Comparison of ENCODE assay signal across 23 cellular contexts in the genomic region with DNA sequence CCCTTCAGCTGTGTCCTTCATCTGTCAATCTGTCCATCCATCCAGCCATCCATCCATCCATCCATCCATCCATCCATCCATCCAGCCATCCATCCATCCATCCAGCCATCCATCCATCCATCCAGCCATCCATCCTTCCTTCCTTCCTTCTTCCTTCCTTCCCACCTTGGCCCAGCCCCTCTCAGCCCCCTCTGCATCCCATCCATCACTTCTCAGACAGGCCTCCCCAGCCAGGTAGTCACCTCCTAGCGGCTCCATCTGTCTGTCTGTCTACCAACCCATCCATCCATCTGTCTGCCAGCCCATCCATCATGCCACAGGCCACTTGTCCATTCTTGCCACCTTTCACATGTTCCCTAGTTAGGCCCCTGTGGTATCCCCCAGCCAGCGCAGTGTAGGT. TPM values are rescaled to one million over a fixed set of nuclear protein-coding genes. Genes with fewer than 3 reads are reported as not detected.
A peak's percentile ranks its signal among the peaks of the same experiment; 100 is the strongest.
DNase-seq lines count a peak whose midpoint lies in the region; ATAC-seq, FAIRE-seq and TF ChIP-seq lines count a peak whose summit lies in the region.
"Had no signal": no experiment of that assay in that cellular context is flagged by ENCODE, and none has a peak within 500 bp of the region (broad histone marks: within the 10 kb centered on the region; RNA-seq: fewer than 3 reads in every experiment).

No MANE protein-coding gene starts in this region.

- H3K4me3 ChIP-seq in A549: no peak overlapping the region
- H3K4me3 ChIP-seq in small intestine (ENCODE audit: low read depth in 1 of 2, low read length in 2 of 2): no peak overlapping the region
- H3K4me3 ChIP-seq: BLaER1 treated with 17β-estradiol and CSF1 and Interleukin-3, amounts not matched to agents 10 nM and 100 nM; HAP-1; heart left ventricle had no signal

- POLR2A ChIA-PET in A549 (lab: Yijun Ruan, JAX): interaction anchor here (0.7 kb wide), 1 partner anchor 14 kb away, joined by 3 read pairs; no protein-coding TSS in a partner anchor

- H3K4me2 ChIP-seq in A549: peak overlapping the region; percentile 95; the same call in 2 of the 3 replicates
- H3K4me2 ChIP-seq: SK-N-SH had no signal

- 0% methylated on average over 1 of the region's 2 CpGs for WGBS in A549 (ENCODE audit: missing lambda C conversion rate)
- WGBS in small intestine, 3 donors: 48 to 93% (median 50%) methylated on average over 2 of the region's 2 CpGs

- H3K9me3 ChIP-seq in A549 (no peaks in the 10 kb centered on the region), small intestine (ENCODE audit: control insufficient read depth, low read depth) (no peaks in the 10 kb centered on the region)
- H3K9me3 ChIP-seq: BLaER1 treated with 17β-estradiol and CSF1 and Interleukin-3, amounts not matched to agents 10 nM and 100 nM; HAP-1; heart left ventricle; SK-N-SH had no signal

- no peaks in the 10 kb centered on the region for H3K27me3 ChIP-seq in small intestine (ENCODE audit: control insufficient read depth in 2 of 2, insufficient read depth in 2 of 2, low read length in 2 of 2)

- H3K27ac Mint-ChIP-seq in Calu3 (ENCODE audit: unreplicated experiment) (peak overlapping the region; percentile 90), nephron (peak overlapping the region in 2 of 3 experiments; percentile 2 to 55)
- H3K27ac Mint-ChIP-seq in central memory CD8-positive, alpha-beta T cell (ENCODE audit: low read depth): peak overlapping the region; percentile 69
- H3K27ac Mint-ChIP-seq: activated naive CD8-positive, alpha-beta T cell treated with anti-CD3 and anti-CD28 coated beads, Interleukin-2, amount 50 U/mL, for 24 hours; memory B cell; T-helper 2 cell treated with Interferon-gamma antibody and Interleukin-4, amounts not matched to agents 5 μg/mL and 100 μg/mL, for 36 hours had no signal

- H3K36me3 Mint-ChIP-seq in Calu3 (ENCODE audit: insufficient read depth, unreplicated experiment) (peaks cover 31% of the 10 kb centered on the region), nephron (ENCODE audit: low read depth) (no peaks in the 10 kb centered on the region)
- peaks cover 5% of the 10 kb centered on the region for H3K36me3 Mint-ChIP-seq in central memory CD8-positive, alpha-beta T cell (ENCODE audit: insufficient read depth)
- H3K36me3 Mint-ChIP-seq: memory B cell had no signal

- FAIRE-seq in A549 (lab: Jason Lieb, UNC): no peak
- FAIRE-seq in small intestine (lab: Jason Lieb, UNC): no peak
- FAIRE-seq: HepG2 had no signal

- no peak for TF ChIP-seq EP300 in A549 (IDR thresholded peaks at IDR 0.05)

- H3K4me1 Mint-ChIP-seq in Calu3 (ENCODE audit: low read depth, unreplicated experiment) (peaks cover 52% of the 10 kb centered on the region), nephron (peaks cover 22% of the 10 kb centered on the region)
- H3K4me1 Mint-ChIP-seq in central memory CD8-positive, alpha-beta T cell: peaks cover 56% of the 10 kb centered on the region

- H3K4me1 ChIP-seq in A549 (peaks cover 80% of the 10 kb centered on the region), small intestine (ENCODE audit: control insufficient read depth in 2 of 2, insufficient read depth in 1 of 2, low read depth in 1 of 2, low read length in 1 of 2) (peaks cover 5 to 7% of the 10 kb centered on the region in 2 donors)

- DNase-seq in A549 (ENCODE audit: low read depth in 1 of 2, low spot score in 1 of 2) (no peak), Calu3 (no peak), small intestine (no peak), midbrain (lab: John Stamatoyannopoulos, UW) (no peak)
- DNase-seq in central memory CD8-positive, alpha-beta T cell (ENCODE audit: low spot score in 2 of 2): no peak
- no peak for DNase-seq in activated naive CD4-positive, alpha-beta T cell treated with anti-CD3 and anti-CD28 coated beads, Interleukin-2, amount 50 U/mL, for 16 hours
- DNase-seq: activated naive CD8-positive, alpha-beta T cell treated with anti-CD3 and anti-CD28 coated beads, Interleukin-2, amount 50 U/mL, for 24 hours; heart left ventricle; NCI-H1048; NCI-H1694 treated with DMSO at 0.1 percent for 48 hours; NCI-H526 treated with DMSO at 0.1 percent for 48 hours; SK-N-SH; stimulated activated CD8-positive, alpha-beta memory T cell treated with anti-CD3 and anti-CD28 coated beads, Interleukin-4, amount 100 ng/mL, for 48 hours; substantia nigra had no signal

- H3K4me3 Mint-ChIP-seq in Calu3 (ENCODE audit: low read depth, unreplicated experiment): no peak overlapping the region
- H3K4me3 Mint-ChIP-seq in central memory CD8-positive, alpha-beta T cell: no peak overlapping the region
- H3K4me3 Mint-ChIP-seq in nephron: peak overlapping the region; percentile 58 to 75 (median 69)
- H3K4me3 Mint-ChIP-seq: memory B cell; T-helper 2 cell treated with Interferon-gamma antibody and Interleukin-4, amounts not matched to agents 5 μg/mL and 100 μg/mL, for 36 hours had no signal

- no peak for TF ChIP-seq POLR2A in A549 (IDR thresholded peaks at IDR 0.05; ENCODE audit: low read length)

- H3K9me3 Mint-ChIP-seq in Calu3 (ENCODE audit: low read depth, unreplicated experiment) (no peaks in the 10 kb centered on the region), nephron (no peaks in the 10 kb centered on the region)
- H3K9me3 Mint-ChIP-seq in central memory CD8-positive, alpha-beta T cell: no peaks in the 10 kb centered on the region
- H3K9me3 Mint-ChIP-seq: activated naive CD8-positive, alpha-beta T cell treated with anti-CD3 and anti-CD28 coated beads, Interleukin-2, amount 50 U/mL, for 24 hours; memory B cell; T-helper 2 cell treated with Interferon-gamma antibody and Interleukin-4, amounts not matched to agents 5 μg/mL and 100 μg/mL, for 36 hours had no signal

- no peak for TF ChIP-seq RAD21 in A549 (conservative IDR thresholded peaks at IDR 0.05 in 1 of 2, IDR thresholded peaks at IDR 0.05 in 1 of 2)

- H3K36me3 ChIP-seq in small intestine (ENCODE audit: control insufficient read depth in 2 of 2, insufficient read depth in 2 of 2, low read length in 2 of 2): no peaks in the 10 kb centered on the region
- H3K36me3 ChIP-seq: BLaER1 treated with 17β-estradiol and CSF1 and Interleukin-3, amounts not matched to agents 10 nM and 100 nM; HAP-1; heart left ventricle had no signal

- TF ChIP-seq CTCF in A549 (IDR thresholded peaks at IDR 0.05) (no peak), Calu3 (IDR thresholded peaks at IDR 0.05; ENCODE audit: unreplicated experiment) (no peak), nephron (IDR thresholded peaks at IDR 0.05; ENCODE audit: unreplicated experiment in 3 of 3) (no peak)

- no peak for ATAC-seq in A549
- ATAC-seq in central memory CD8-positive, alpha-beta T cell (replicated peaks; ENCODE audit: extremely low read depth, poor library complexity, severe bottlenecking): no peak
- no peak for ATAC-seq in HG03196 (IDR thresholded peaks at IDR 0.05; ENCODE audit: unreplicated experiment)
- ATAC-seq: activated naive CD8-positive, alpha-beta T cell treated with anti-CD3 and anti-CD28 coated beads, Interleukin-2, amount 50 U/mL, for 24 hours had no signal

- intact Hi-C loops in Calu3 (cut with micrococcal nuclease; ENCODE audit: unreplicated experiment): no loop called here

- BruUV-seq in Calu3 (replicated peaks; lab: Mats Ljungman, UMichigan): no TSS peak

- H3K27me3 Mint-ChIP-seq in Calu3 (ENCODE audit: unreplicated experiment) (no peaks in the 10 kb centered on the region), nephron (ENCODE audit: low read depth) (peaks cover 21% of the 10 kb centered on the region)
- H3K27me3 Mint-ChIP-seq in central memory CD8-positive, alpha-beta T cell: no peaks in the 10 kb centered on the region

- peak overlapping the region; percentile 97 to 99; a peak in 5 of 6 replicates for H3K27ac ChIP-seq in A549
- no peak overlapping the region for H3K27ac ChIP-seq in small intestine (ENCODE audit: low read depth in 1 of 2, low read length in 1 of 2)
- H3K27ac ChIP-seq: BLaER1 treated with 17β-estradiol and CSF1 and Interleukin-3, amounts not matched to agents 10 nM and 100 nM; HL-60; VCaP had no signal

- CTCF ChIA-PET in A549 (lab: Yijun Ruan, JAX) (interaction anchor here (1.0 to 3.1 kb wide), 6 partner anchors 13 to 89 kb away, joined by 3 to 13 read pairs (median 4); no protein-coding TSS in a partner anchor), Calu3 (lab: Charles Lee) (no interaction called here)

TF ChIP-seq in A549, 52 proteins besides CTCF, POLR2A, EP300 and RAD21:
- TF ChIP-seq JUN (IDR thresholded peaks at IDR 0.05): no peak

RNA-seq across cellular contexts. Expression of a gene that starts 10.2 kb away (rescaled TPM):
- polyA plus RNA-seq in A549 (2011; rRNA removed): 55.0 and 59.3 TPM in 2 replicates
- polyA plus RNA-seq in A549 (2012; cell fraction: cytosol; rRNA removed): 112 and 122 TPM in 2 replicates
- 317 and 462 TPM in 2 replicates for polyA plus RNA-seq in A549 (2012; cell fraction: nucleus; rRNA removed)
- polyA plus RNA-seq in A549 (2017; fragmentation: RNase III; extraction: RNeasy Plus Mini Kit Qiagen cat#74134 plus additional on column Dnase treatment): 87.1 to 93.8 TPM (median 93.2 TPM) in 3 replicates
- 99.4 and 100.0 TPM in 2 replicates for polyA minus RNA-seq in A549 (2011; rRNA and poly(A)+ RNA removed)
- 130 and 161 TPM in 2 replicates for total RNA-seq in Calu3 (2022)
- polyA plus RNA-seq in small intestine: 10 to 100 TPM; 16.4 to 23.8 (median 23.3) TPM

RNA-seq across cellular contexts. Expression of a gene that starts 46.3 kb away (rescaled TPM):
- 6.1 and 6.7 TPM in 2 replicates for polyA plus RNA-seq in A549 (2011; rRNA removed)
- 9.2 and 11.2 TPM in 2 replicates for polyA plus RNA-seq in A549 (2012; cell fraction: cytosol; rRNA removed)
- 25.8 and 26.3 TPM in 2 replicates for polyA plus RNA-seq in A549 (2012; cell fraction: nucleus; rRNA removed)
- polyA plus RNA-seq in A549 (2017; fragmentation: RNase III; extraction: RNeasy Plus Mini Kit Qiagen cat#74134 plus additional on column Dnase treatment): 7.6 to 9.5 TPM (median 9.2 TPM) in 3 replicates
- 3.2 and 4.2 TPM in 2 replicates for polyA minus RNA-seq in A549 (2011; rRNA and poly(A)+ RNA removed)
- 16.6 and 17.2 TPM in 2 replicates for total RNA-seq in Calu3 (2022)
- polyA plus RNA-seq in small intestine: 10 to 100 TPM in 1 of 3 donors, 1 to 10 TPM in 2; 2.2 to 10.4 (median 4.6) TPM

Comparison
In these comparisons a context has a peak if more than half of its experiments do, and no peak if none do; other contexts are left out.
1. H3K27ac ChIP-seq: peak in A549 (2 of 2); none in small intestine (0 of 2).
2. H3K27ac Mint-ChIP-seq: peak in every context shown above with its lines; median percentile 90 in Calu3; 69 in central memory CD8-positive, alpha-beta T cell; 28 in nephron.
3. H3K4me3 Mint-ChIP-seq: peak in nephron (3 of 3); none in Calu3 (single experiment) and central memory CD8-positive, alpha-beta T cell (single experiment).